ENCODE assay signal across 1 cellular context in the genomic region with DNA sequence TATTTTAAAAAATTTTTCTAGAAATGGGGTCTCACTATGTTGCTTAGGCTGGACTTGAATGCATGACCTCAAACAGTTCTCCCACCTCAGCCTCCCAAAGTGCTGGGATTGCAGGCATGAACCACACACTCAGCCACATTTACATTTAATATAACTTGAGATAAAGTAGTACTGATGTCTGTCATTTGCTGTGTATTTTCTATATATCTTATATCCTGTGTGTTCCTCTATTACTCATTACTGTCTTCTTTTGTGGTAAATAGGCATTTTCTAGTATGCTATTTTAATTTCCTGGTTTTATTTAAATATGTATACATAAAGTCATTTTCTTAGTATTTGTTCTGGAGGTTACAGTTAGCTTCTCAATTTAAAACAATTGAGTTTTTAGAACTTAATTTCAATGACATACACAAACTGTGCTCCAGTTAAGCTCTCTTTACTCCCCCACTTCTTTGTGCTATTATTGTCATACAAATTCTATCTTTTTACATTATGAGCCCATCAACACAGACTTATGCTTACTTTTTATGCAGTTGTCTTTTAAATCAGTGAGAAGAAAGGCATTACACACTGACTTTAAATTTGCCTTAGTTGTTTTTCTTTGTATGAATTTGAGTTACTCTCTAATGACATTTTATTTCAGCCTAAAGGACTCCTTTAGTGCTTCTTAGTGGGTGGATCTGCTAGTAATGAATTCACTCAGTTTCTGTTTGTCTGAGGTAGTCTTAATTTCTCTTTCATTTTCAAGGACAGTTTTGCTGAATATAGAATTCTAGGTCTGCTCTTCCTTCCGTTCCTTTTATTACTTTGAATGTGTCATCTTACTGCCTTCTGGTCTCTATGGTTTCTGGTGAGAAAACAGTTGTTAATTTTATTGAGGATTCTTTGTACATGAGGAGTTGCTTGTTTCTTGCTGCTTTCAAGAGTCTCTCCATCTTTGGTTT.
A peak's percentile ranks its signal among the peaks of the same experiment; 100 is the strongest.
TF ChIP-seq lines count a peak whose summit lies in the region.

No MANE protein-coding gene starts in this region.

TF ChIP-seq in GM12878, 131 proteins besides CTCF, POLR2A, EP300 and RAD21 (continued from another document):
- TF ChIP-seq IRF4 (IDR thresholded peaks at IDR 0.05; ENCODE audit: low read depth, low read length) (0 out of 2 replicates have a peak, but pooled peaks have one; percentile 73), PML (IDR thresholded peaks at IDR 0.05; ENCODE audit: low read length) (no peak), E4F1 (IDR thresholded peaks at IDR 0.05; ENCODE audit: borderline replicate concordance, partially characterized antibody) (no peak), TBL1XR1 (IDR thresholded peaks at IDR 0.05; ENCODE audit: low read depth, low read length) (no peak), STAT3 (IDR thresholded peaks at IDR 0.05; ENCODE audit: low read depth, low read length) (peak; percentile 58; the same call in 1 of the 2 replicates), GABPA (IDR thresholded peaks at IDR 0.05; ENCODE audit: low read depth) (0 out of 2 replicates have a peak, but pooled peaks have one; percentile 22), CBFB (IDR thresholded peaks at IDR 0.05; ENCODE audit: low read depth) (no peak), CBX3 (IDR thresholded peaks at IDR 0.05; ENCODE audit: borderline replicate concordance, low read depth) (no peak), BHLHE40 (IDR thresholded peaks at IDR 0.05; ENCODE audit: borderline replicate concordance in 1 of 2, low read depth in 2 of 2, low read length in 1 of 2) (no peak), CREB1 (IDR thresholded peaks at IDR 0.05; ENCODE audit: low read depth) (no peak), HDGF (IDR thresholded peaks at IDR 0.05) (no peak), ATF7 (IDR thresholded peaks at IDR 0.05; ENCODE audit: low read depth) (peak; percentile 80), MLLT1 (IDR thresholded peaks at IDR 0.05) (peak; percentile 81), CBX5 (IDR thresholded peaks at IDR 0.05; ENCODE audit: low read depth) (peak; percentile 99)
